8 cellular contexts compared by ENCODE assay signal in the genomic region with DNA sequence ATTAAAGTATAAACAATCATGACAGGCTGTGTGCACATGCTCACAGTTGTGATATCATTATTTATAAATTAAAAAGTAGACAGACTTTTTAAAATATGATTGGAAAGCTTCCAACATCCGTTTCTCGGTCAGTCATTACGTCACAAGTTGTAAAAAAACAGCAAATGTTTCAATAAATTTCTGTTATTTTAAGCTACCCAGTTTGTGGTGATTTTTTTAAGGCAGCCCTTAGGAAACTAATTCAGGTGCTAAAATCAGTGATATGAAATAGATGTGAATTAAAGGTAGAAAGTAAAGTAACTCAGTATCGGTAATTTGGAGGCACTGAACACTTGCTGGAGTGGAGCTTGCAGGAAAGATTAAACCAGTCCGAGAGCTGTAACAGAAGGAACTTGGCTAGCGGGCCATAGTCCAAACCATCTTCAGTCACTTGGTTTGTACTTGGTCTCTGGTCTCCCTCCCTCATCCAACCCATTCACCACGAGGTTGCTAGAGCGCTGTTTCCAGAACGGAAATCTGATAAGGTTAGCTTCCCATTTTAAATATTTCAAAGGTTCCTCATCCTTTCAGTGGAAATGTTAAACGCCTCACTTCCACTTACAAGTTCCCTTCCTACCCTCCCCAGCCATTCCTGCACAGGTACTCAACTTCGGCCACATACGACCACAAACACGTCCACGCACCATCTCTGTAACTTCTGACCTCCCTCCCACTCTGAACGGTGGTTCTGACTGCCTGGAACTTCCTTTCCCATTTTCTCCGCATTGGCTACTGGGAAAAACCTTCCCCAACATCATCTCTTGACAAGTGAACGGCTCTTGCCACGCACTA. TPM values are rescaled to one million over a fixed set of nuclear protein-coding genes. Genes with fewer than 3 reads are reported as not detected.
DNase-seq lines count a peak whose midpoint lies in the region; ATAC-seq, FAIRE-seq and TF ChIP-seq lines count a peak whose summit lies in the region.

No MANE protein-coding gene starts in this region.

- H3K4me3 ChIP-seq in HFF-Myc (replicated peaks; ENCODE audit: low read depth, low read length) = peak overlapping the region; percentile 78
- H3K4me3 ChIP-seq in prostate gland = peak overlapping the region; percentile 58 to 77

- no peak for ATAC-seq in activated naive CD8-positive, alpha-beta T cell treated with anti-CD3 and anti-CD28 coated beads, Interleukin-2, amount 50 U/mL, for 24 hours
- ATAC-seq in left ventricle myocardium superior = peak; percentile 41

- H3K27me3 Mint-ChIP-seq in activated naive CD8-positive, alpha-beta T cell treated with anti-CD3 and anti-CD28 coated beads, Interleukin-2, amount 50 U/mL, for 24 hours = no peaks in the 10 kb centered on the region

- H3K4me1 ChIP-seq in prostate gland (replicated peaks) = no peaks in the 10 kb centered on the region

- 2% methylated on average over 18 of the region's 18 CpGs for WGBS in prostate gland

- no peak for TF ChIP-seq CTCF in HFF-Myc (IDR thresholded peaks at IDR 0.05; ENCODE audit: low read depth, low read length, missing control alignments)
- TF ChIP-seq CTCF in prostate gland (IDR thresholded peaks at IDR 0.05) = no peak

- no peaks in the 10 kb centered on the region for H3K9me3 Mint-ChIP-seq in activated naive CD8-positive, alpha-beta T cell treated with anti-CD3 and anti-CD28 coated beads, Interleukin-2, amount 50 U/mL, for 24 hours

- H3K27ac Mint-ChIP-seq in activated naive CD8-positive, alpha-beta T cell treated with anti-CD3 and anti-CD28 coated beads, Interleukin-2, amount 50 U/mL, for 24 hours = peak overlapping the region; percentile 95

- H3K36me3 Mint-ChIP-seq in activated naive CD8-positive, alpha-beta T cell treated with anti-CD3 and anti-CD28 coated beads, Interleukin-2, amount 50 U/mL, for 24 hours (ENCODE audit: low read depth) = peaks cover 44% of the 10 kb centered on the region

- H3K4me1 Mint-ChIP-seq in activated naive CD8-positive, alpha-beta T cell treated with anti-CD3 and anti-CD28 coated beads, Interleukin-2, amount 50 U/mL, for 24 hours = peaks cover 50% of the 10 kb centered on the region

- TF ChIP-seq POLR2A in prostate gland (IDR thresholded peaks at IDR 0.05) (no peak), GM12892 (IDR thresholded peaks at IDR 0.05; ENCODE audit: low read depth, low read length) (no peak)

- H3K27me3 ChIP-seq in prostate gland (replicated peaks; ENCODE audit: insufficient read depth) = no peaks in the 10 kb centered on the region

- DNase-seq in SIG-M5 treated with dmso at 0.1 percent for 504 hours (lab: John Stamatoyannopoulos, UW; ENCODE audit: unreplicated experiment) (peak; percentile 56), SIG-M5 (lab: John Stamatoyannopoulos, UW) (no peak), HFF-Myc (ENCODE audit: extremely low read depth, low read depth) (no peak), NCI-H69 (lab: John Stamatoyannopoulos, UW) (peak; percentile 74), left ventricle myocardium superior (no peak), prostate gland (ENCODE audit: low spot score) (peak; percentile 24), GM12892 (ENCODE audit: insufficient read length) (no peak)
- DNase-seq in activated naive CD8-positive, alpha-beta T cell treated with anti-CD3 and anti-CD28 coated beads, Interleukin-2, amount 50 U/mL, for 24 hours = peak; percentile 17

- peak overlapping the region; percentile 97 for H3K4me3 Mint-ChIP-seq in activated naive CD8-positive, alpha-beta T cell treated with anti-CD3 and anti-CD28 coated beads, Interleukin-2, amount 50 U/mL, for 24 hours

- H3K27ac ChIP-seq in prostate gland = peak overlapping the region; percentile 90 to 97

- H3K36me3 ChIP-seq in prostate gland = no peaks in the 10 kb centered on the region

- intact Hi-C loops in left ventricle myocardium superior (cut with micrococcal nuclease) (no loop called here), prostate gland (cut with DNase I) (loop anchor here (5.0 kb wide), 1 partner anchor 144 kb away; the partner anchor contains the start of gene RASA1)

- H3K9me3 ChIP-seq in prostate gland = no peaks in the 10 kb centered on the region

- no peak for FAIRE-seq in GM12892 (lab: Jason Lieb, UNC)

RNA-seq across cellular contexts. Expression of gene CCNH, which starts 0.9 kb away (rescaled TPM):
- total RNA-seq in left ventricle myocardium superior (17.1 TPM), prostate gland (10 to 100 TPM; 62.8 to 87.6 TPM)
- polyA plus RNA-seq in GM12892 (2012; ENCODE audit: missing spikeins) = 53.0 TPM

Comparison
In these comparisons a context has a peak if more than half of its experiments do, and no peak if none do; other contexts are left out.
1. DNase-seq: peak in SIG-M5 treated with dmso at 0.1 percent for 504 hours (single experiment), NCI-H69 (single experiment), activated naive CD8-positive, alpha-beta T cell treated with anti-CD3 and anti-CD28 coated beads, Interleukin-2, amount 50 U/mL, for 24 hours (single experiment) and prostate gland (single experiment); none in SIG-M5 (single experiment), HFF-Myc (single experiment), left ventricle myocardium superior (single experiment) and GM12892 (single experiment).